In the genomic region with DNA sequence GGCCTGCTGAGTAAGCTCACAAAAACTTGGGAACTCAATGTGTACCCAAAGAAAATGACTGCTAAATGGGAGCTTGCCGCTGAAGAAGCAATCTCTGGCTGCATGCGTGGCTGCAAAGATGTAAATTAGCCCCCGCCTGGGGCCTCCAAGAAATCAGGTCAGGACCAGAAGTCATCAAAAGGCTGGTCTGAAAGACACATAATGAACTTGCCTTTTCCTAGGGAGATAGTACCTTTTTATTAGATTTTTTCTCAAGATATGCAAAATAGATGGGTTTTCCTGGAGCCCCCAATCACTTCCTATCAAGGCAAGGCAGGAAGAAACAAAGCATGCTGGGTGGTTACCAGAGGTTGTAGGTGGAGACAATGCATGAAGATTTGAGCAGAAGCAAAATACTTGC, we compare ENCODE assay signal across 1 cellular context.
TF ChIP-seq lines count a peak whose summit lies in the region.

No MANE protein-coding gene starts in this region.

TF ChIP-seq in GM23338, 12 proteins besides CTCF, POLR2A, EP300 and RAD21:
- TF ChIP-seq, protein P1, sequence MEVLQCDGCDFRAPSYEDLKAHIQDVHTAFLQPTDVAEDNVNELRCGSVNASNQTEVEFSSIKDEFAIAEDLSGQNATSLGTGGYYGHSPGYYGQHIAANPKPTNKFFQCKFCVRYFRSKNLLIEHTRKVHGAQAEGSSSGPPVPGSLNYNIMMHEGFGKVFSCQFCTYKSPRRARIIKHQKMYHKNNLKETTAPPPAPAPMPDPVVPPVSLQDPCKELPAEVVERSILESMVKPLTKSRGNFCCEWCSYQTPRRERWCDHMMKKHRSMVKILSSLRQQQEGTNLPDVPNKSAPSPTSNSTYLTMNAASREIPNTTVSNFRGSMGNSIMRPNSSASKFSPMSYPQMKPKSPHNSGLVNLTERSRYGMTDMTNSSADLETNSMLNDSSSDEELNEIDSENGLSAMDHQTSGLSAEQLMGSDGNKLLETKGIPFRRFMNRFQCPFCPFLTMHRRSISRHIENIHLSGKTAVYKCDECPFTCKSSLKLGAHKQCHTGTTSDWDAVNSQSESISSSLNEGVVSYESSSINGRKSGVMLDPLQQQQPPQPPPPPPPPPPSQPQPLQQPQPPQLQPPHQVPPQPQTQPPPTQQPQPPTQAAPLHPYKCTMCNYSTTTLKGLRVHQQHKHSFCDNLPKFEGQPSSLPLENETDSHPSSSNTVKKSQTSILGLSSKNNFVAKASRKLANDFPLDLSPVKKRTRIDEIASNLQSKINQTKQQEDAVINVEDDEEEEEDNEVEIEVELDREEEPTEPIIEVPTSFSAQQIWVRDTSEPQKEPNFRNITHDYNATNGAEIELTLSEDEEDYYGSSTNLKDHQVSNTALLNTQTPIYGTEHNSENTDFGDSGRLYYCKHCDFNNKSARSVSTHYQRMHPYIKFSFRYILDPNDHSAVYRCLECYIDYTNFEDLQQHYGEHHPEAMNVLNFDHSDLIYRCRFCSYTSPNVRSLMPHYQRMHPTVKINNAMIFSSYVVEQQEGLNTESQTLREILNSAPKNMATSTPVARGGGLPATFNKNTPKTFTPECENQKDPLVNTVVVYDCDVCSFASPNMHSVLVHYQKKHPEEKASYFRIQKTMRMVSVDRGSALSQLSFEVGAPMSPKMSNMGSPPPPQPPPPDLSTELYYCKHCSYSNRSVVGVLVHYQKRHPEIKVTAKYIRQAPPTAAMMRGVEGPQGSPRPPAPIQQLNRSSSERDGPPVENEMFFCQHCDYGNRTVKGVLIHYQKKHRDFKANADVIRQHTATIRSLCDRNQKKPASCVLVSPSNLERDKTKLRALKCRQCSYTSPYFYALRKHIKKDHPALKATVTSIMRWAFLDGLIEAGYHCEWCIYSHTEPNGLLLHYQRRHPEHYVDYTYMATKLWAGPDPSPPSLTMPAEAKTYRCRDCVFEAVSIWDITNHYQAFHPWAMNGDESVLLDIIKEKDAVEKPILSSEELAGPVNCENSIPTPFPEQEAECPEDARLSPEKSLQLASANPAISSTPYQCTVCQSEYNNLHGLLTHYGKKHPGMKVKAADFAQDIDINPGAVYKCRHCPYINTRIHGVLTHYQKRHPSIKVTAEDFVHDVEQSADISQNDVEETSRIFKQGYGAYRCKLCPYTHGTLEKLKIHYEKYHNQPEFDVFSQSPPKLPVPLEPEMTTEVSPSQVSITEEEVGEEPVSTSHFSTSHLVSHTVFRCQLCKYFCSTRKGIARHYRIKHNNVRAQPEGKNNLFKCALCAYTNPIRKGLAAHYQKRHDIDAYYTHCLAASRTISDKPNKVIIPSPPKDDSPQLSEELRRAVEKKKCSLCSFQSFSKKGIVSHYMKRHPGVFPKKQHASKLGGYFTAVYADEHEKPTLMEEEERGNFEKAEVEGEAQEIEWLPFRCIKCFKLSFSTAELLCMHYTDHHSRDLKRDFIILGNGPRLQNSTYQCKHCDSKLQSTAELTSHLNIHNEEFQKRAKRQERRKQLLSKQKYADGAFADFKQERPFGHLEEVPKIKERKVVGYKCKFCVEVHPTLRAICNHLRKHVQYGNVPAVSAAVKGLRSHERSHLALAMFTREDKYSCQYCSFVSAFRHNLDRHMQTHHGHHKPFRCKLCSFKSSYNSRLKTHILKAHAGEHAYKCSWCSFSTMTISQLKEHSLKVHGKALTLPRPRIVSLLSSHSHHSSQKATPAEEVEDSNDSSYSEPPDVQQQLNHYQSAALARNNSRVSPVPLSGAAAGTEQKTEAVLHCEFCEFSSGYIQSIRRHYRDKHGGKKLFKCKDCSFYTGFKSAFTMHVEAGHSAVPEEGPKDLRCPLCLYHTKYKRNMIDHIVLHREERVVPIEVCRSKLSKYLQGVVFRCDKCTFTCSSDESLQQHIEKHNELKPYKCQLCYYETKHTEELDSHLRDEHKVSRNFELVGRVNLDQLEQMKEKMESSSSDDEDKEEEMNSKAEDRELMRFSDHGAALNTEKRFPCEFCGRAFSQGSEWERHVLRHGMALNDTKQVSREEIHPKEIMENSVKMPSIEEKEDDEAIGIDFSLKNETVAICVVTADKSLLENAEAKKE (CRISPR knock-in tag; IDR thresholded peaks at IDR 0.05): no peak
TF ChIP-seq in GM23338: peak in this region for 0.
